Comparison of ENCODE assay signal across 16 cellular contexts in the genomic region with DNA sequence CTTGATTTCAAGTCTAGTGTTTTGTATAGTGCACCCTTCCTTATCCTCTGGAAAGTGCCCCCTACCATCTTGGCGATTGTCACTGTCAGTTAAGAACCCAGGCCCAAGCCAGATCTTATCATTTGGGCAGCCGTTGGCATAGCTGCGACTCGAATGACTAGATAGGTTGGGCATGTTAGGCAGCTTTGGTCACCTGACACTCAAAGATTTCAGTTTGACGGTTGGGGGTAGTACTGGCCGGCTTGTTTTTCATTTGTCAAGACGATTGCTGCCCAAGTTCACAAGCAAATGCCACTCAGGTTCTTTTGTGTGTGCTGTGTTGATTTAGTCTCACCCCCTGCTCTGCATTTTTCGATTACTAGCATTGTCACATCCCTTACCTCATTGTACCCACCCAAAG. TPM values are rescaled to one million over a fixed set of nuclear protein-coding genes. Genes with fewer than 3 reads are reported as not detected.
DNase-seq lines count a peak whose midpoint lies in the region; ATAC-seq and TF ChIP-seq lines count a peak whose summit lies in the region.
"Had no signal": no experiment of that assay in that cellular context is flagged by ENCODE, and none has a peak within 500 bp of the region (broad histone marks: within the 10 kb centered on the region; RNA-seq: fewer than 3 reads in every experiment).

No MANE protein-coding gene starts in this region.

- TF ChIP-seq CTCF in HEK293 (tag by site-specific recombination; IDR thresholded peaks at IDR 0.05) (no peak), parathyroid adenoma (IDR thresholded peaks at IDR 0.05) (no peak)

- no peaks in the 10 kb centered on the region for H3K27me3 ChIP-seq in parathyroid adenoma (ENCODE audit: control insufficient read depth, insufficient read depth, low read length)
- H3K27me3 ChIP-seq: gastroesophageal sphincter, Peyer's patch had no signal

- H3K4me2 ChIP-seq in parathyroid adenoma (ENCODE audit: low read length): no peak overlapping the region

- H3K9me3 ChIP-seq in HEK293 (ENCODE audit: control insufficient read depth, insufficient read depth, low read depth, low read length) (no peaks in the 10 kb centered on the region), parathyroid adenoma (ENCODE audit: control insufficient read depth, low read length) (no peaks in the 10 kb centered on the region)
- H3K9me3 ChIP-seq: gastroesophageal sphincter, Peyer's patch had no signal

- H2AFZ ChIP-seq in parathyroid adenoma: peak overlapping the region; percentile 25

- no peak overlapping the region for H3K9ac ChIP-seq in parathyroid adenoma

- CTCF ChIA-PET in HEK293 (lab: Yijun Ruan, JAX): no interaction called here

- POLR2A ChIA-PET in HEK293 (lab: Yijun Ruan, JAX): interaction anchor here (1.0 kb wide), 1 partner anchor 9 kb away, joined by 3 read pairs; no protein-coding TSS in a partner anchor

- H3K27ac ChIP-seq in HEK293 (ENCODE audit: extremely low read depth, low read depth, low read length): no peak overlapping the region
- peak overlapping the region; percentile 7 for H3K27ac ChIP-seq in caudate nucleus (ENCODE audit: low read depth, low read length)
- H3K27ac ChIP-seq in parathyroid adenoma: no peak overlapping the region
- H3K27ac ChIP-seq: gastroesophageal sphincter, Peyer's patch had no signal

- H3K4me1 ChIP-seq in HEK293 (ENCODE audit: control insufficient read depth, insufficient read depth, low read length) (peaks cover 4% of the 10 kb centered on the region; the same call in 1 of the 2 replicates), parathyroid adenoma (peaks cover 9% of the 10 kb centered on the region)

- H3K36me3 ChIP-seq in HEK293 (ENCODE audit: control insufficient read depth in 2 of 2, insufficient read depth in 1 of 2, low read length in 2 of 2): peaks cover 11 to 18% of the 10 kb centered on the region in 2 experiments; a peak in 2 of 3 replicates
- no peaks in the 10 kb centered on the region for H3K36me3 ChIP-seq in parathyroid adenoma (ENCODE audit: control insufficient read depth, insufficient read depth, low read length)

- DNase-seq in NCI-H2196 (lab: John Stamatoyannopoulos, UW; ENCODE audit: unreplicated experiment): peak; percentile 77
- DNase-seq in caudate nucleus (lab: John Stamatoyannopoulos, UW): no peak
- no peak for DNase-seq in activated CD4-positive, alpha-beta T cell treated with anti-CD3 and anti-CD28 coated beads for 1 hour
- no peak for DNase-seq in effector CD4-positive, alpha-beta T cell
- DNase-seq in SK-N-DZ (ENCODE audit: low spot score): no peak
- DNase-seq: activated CD8-positive, alpha-beta memory T cell treated with anti-CD3 and anti-CD28 coated beads, Interleukin-2, amount 50 U/mL, for 48 hours; activated naive CD8-positive, alpha-beta T cell treated with anti-CD3 and anti-CD28 coated beads, Interleukin-2, amount 10 ng/mL, durations not matched to agents 7 days and 5 days; central memory CD4-positive, alpha-beta T cell; DMS79; mesenchymal stem cell; stimulated activated naive CD4-positive, alpha-beta T cell had no signal

- peaks cover 39% of the 10 kb centered on the region for H3K79me2 ChIP-seq in parathyroid adenoma

- H3K4me3 ChIP-seq in HEK293 (ENCODE audit: low read depth, low read length) (no peak overlapping the region), parathyroid adenoma (ENCODE audit: low read depth, low read length) (no peak overlapping the region)
- H3K4me3 ChIP-seq: gastroesophageal sphincter, Peyer's patch had no signal

- ATAC-seq in GM19328 (IDR thresholded peaks at IDR 0.05; ENCODE audit: unreplicated experiment): no peak
- ATAC-seq: gastroesophageal sphincter had no signal

TF ChIP-seq in HEK293, 187 proteins besides CTCF, POLR2A, EP300 and RAD21:
- no peak for TF ChIP-seq SP2 (tag by site-specific recombination; IDR thresholded peaks at IDR 0.05)
- no peak for TF ChIP-seq ZNF16 (tag by site-specific recombination; IDR thresholded peaks at IDR 0.05; ENCODE audit: low read depth)
- TF ChIP-seq HOXD13 (CRISPR knock-in tag; IDR thresholded peaks at IDR 0.05; ENCODE audit: borderline replicate concordance): no peak
- TF ChIP-seq ZNF624 (tag by site-specific recombination; IDR thresholded peaks at IDR 0.05): no peak
- TF ChIP-seq ZNF549 (tag by site-specific recombination; IDR thresholded peaks at IDR 0.05): peak; percentile 60
- TF ChIP-seq ZFP3 (tag by site-specific recombination; IDR thresholded peaks at IDR 0.05; ENCODE audit: low read depth): no peak
- TF ChIP-seq KLF1 (tag by site-specific recombination; IDR thresholded peaks at IDR 0.05): no peak

RNA-seq across cellular contexts. Expression of a gene that starts 6.7 kb away (rescaled TPM):
- polyA plus RNA-seq in SK-N-DZ (2014; cell fraction: cytosol; rRNA removed): 62.1 and 69.0 TPM in 2 replicates
- polyA plus RNA-seq in SK-N-DZ (2014; cell fraction: nucleus; rRNA removed): 51.7 and 56.9 TPM in 2 replicates

RNA-seq across cellular contexts. Expression of a gene that starts 19.4 kb away (rescaled TPM):
- polyA plus RNA-seq in SK-N-DZ (2014; cell fraction: cytosol; rRNA removed): 32.9 TPM in 2 replicates
- polyA plus RNA-seq in SK-N-DZ (2014; cell fraction: nucleus; rRNA removed): 10.6 and 11.9 TPM in 2 replicates
